ENCODE assay signal across 10 cellular contexts in the genomic region with DNA sequence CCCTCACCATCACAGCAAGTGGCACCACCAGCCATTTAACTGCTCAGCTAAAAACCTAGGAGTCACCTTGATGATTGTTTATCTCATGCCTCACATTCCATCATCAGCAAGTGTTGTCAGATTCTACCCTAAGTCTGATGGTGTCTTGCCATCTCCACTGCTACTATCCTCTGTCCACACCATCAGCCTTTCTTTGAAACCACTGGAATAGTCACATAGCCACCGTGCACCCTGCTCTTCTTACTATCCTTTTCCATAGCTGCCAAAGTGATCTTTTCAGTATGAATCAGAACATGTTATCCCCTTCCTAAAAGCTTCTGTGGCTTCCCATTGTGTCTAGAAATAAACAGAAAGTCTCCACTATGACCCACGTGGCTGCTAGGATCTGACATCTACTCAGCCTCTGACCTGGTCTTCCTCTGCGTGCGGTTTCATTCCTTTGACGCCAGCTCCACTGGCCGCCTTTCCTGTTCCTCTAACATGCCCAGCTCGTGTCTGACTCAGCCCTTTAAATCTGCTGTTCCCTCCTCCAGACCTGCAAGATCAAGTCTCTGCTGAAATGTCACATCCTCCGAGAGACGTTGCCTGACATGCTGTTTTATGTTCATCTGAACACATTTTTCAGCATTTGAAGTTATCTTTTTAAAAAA. TPM values are rescaled to one million over a fixed set of nuclear protein-coding genes. Genes with fewer than 3 reads are reported as not detected.
A peak's percentile ranks its signal among the peaks of the same experiment; 100 is the strongest.
DNase-seq lines count a peak whose midpoint lies in the region; FAIRE-seq and TF ChIP-seq lines count a peak whose summit lies in the region.
"Had no signal": no experiment of that assay in that cellular context is flagged by ENCODE, and none has a peak within 500 bp of the region (broad histone marks: within the 10 kb centered on the region; RNA-seq: fewer than 3 reads in every experiment).

No MANE protein-coding gene starts in this region.

- H3K9me1 ChIP-seq in keratinocyte (ENCODE audit: control insufficient read depth, extremely low read depth, insufficient read depth, low read length), result no peaks in the 10 kb centered on the region

- H3K4me1 ChIP-seq in adrenal gland (replicated peaks in 1 of 2) (no peaks in the 10 kb centered on the region), keratinocyte (ENCODE audit: control insufficient read depth, extremely low read depth, insufficient read depth, low read length) (peaks cover 8% of the 10 kb centered on the region)

- H2AFZ ChIP-seq in keratinocyte (ENCODE audit: control insufficient read depth, low read length), result peak overlapping the region; percentile 10

- peak overlapping the region in 2 of 5 donors; percentile 49 to 75 for H3K27ac ChIP-seq in adrenal gland
- H3K27ac ChIP-seq in keratinocyte (ENCODE audit: control insufficient read depth, insufficient read depth, low read length), result no peak overlapping the region
- H3K27ac ChIP-seq in substantia nigra (ENCODE audit: low read depth, low read length, poor library complexity, severe bottlenecking), result no peak overlapping the region

- no peaks in the 10 kb centered on the region for H3K79me2 ChIP-seq in keratinocyte (ENCODE audit: control insufficient read depth, insufficient read depth, low read length)

- no peak for TF ChIP-seq CTCF in adrenal gland (IDR thresholded peaks at IDR 0.05)
- TF ChIP-seq CTCF in keratinocyte (optimal IDR thresholded peaks at IDR 0.05 in 1 of 3, IDR thresholded peaks at IDR 0.05 in 1 of 3, conservative IDR thresholded peaks at IDR 0.05 in 1 of 3; ENCODE audit: extremely low read depth in 1 of 3, insufficient read depth in 2 of 3, low read length in 3 of 3), result no peak

- dilution Hi-C loops in keratinocyte (cut with MboI; ENCODE audit: extremely low pct_ligation_motif_present, low sequenced_read_pairs), result no loop called here

- no peak overlapping the region for H3K9ac ChIP-seq in keratinocyte (ENCODE audit: control insufficient read depth, extremely low read depth, insufficient read depth, low read length)

- H3K27me3 ChIP-seq in adrenal gland (no peaks in the 10 kb centered on the region), keratinocyte (ENCODE audit: control insufficient read depth, extremely low read depth, insufficient read depth, low read length) (no peaks in the 10 kb centered on the region)

- no peak for TF ChIP-seq POLR2A in adrenal gland (IDR thresholded peaks at IDR 0.05)

- intact Hi-C loops in adrenal gland (cut with DNase I), result loop anchor here in 1 of 2 donors (10.0 kb wide), 1 partner anchor 63 kb away; no protein-coding TSS in a partner anchor

- H3K36me3 ChIP-seq in adrenal gland (replicated peaks in 1 of 2) (no peaks in the 10 kb centered on the region), keratinocyte (ENCODE audit: control insufficient read depth in 2 of 2, extremely low read depth in 1 of 2, insufficient read depth in 2 of 2, low read length in 2 of 2) (no peaks in the 10 kb centered on the region)

- DNase-seq in NOMO-1 (lab: John Stamatoyannopoulos, UW; ENCODE audit: unreplicated experiment in 2 of 2) (peak; percentile 55 to 84), adrenal gland (peak; percentile 48 to 84 (median 69)), keratinocyte (ENCODE audit: low read depth, low spot score) (no peak), substantia nigra (lab: John Stamatoyannopoulos, UW) (peak in 31 of 49 donors; percentile 6 to 73 (median 33)), inferior parietal cortex (ENCODE audit: extremely low spot score) (no peak), NCI-H446 (lab: John Stamatoyannopoulos, UW) (no peak), activated gamma-delta T cell (lab: John Stamatoyannopoulos, UW) (no peak)
- DNase-seq: H7, NCI-H1694, T-helper 9 cell had no signal

- FAIRE-seq in keratinocyte (lab: Jason Lieb, UNC), result peak; percentile 94

- H3K9me3 ChIP-seq in adrenal gland (replicated peaks in 1 of 3) (peaks cover 0 to 4% (median 0%) of the 10 kb centered on the region in 3 donors), keratinocyte (ENCODE audit: control insufficient read depth, low read depth, low read length) (no peaks in the 10 kb centered on the region)

- no peaks in the 10 kb centered on the region for H4K20me1 ChIP-seq in keratinocyte (ENCODE audit: control insufficient read depth, extremely low read depth, insufficient read depth, low read length)

- WGBS in adrenal gland, 4 donors, result 45 to 57% (median 51%) methylated on average over 9 of the region's 9 CpGs

- peak overlapping the region; percentile 36 for H3K4me2 ChIP-seq in keratinocyte (ENCODE audit: control insufficient read depth, extremely low read depth, insufficient read depth, low read depth, low read length)

- H3K4me3 ChIP-seq in adrenal gland, result no peak overlapping the region
- H3K4me3 ChIP-seq in keratinocyte (ENCODE audit: control insufficient read depth in 2 of 3, extremely low read depth in 1 of 3, insufficient read depth in 2 of 3, low read depth in 1 of 3, low read length in 3 of 3), result no peak overlapping the region

RNA-seq across cellular contexts. Expression of a gene that starts 16.5 kb away (rescaled TPM):
- 10 to 100 TPM in 5 of 8 donors, 1 to 10 TPM in 3; 2.7 to 20.5 (median 14.0) TPM for total RNA-seq in adrenal gland
- polyA plus RNA-seq in adrenal gland, result 1 to 10 TPM; 5.2 to 9.5 (median 6.8) TPM
- 1.3 to 1.8 TPM (median 1.6 TPM) in 3 replicates for polyA plus RNA-seq in keratinocyte
- polyA plus RNA-seq in keratinocyte (2011; ENCODE audit: low read depth), result 1.4 TPM
- polyA plus RNA-seq in keratinocyte (2011; cell fraction: cytosol; rRNA removed), result 1.4 and 2.4 TPM in 2 replicates
- polyA plus RNA-seq in keratinocyte (2011; cell fraction: nucleus; rRNA removed), result 1.4 and 1.9 TPM in 2 replicates
- 0.48 and 0.87 TPM in 2 replicates for polyA plus RNA-seq in keratinocyte (2012; ENCODE audit: low replicate concordance)
- 1.7 to 2.2 TPM in 2 of 3 replicates, not detected in the other for polyA minus RNA-seq in keratinocyte
- 4.6 TPM for polyA minus RNA-seq in keratinocyte (2011; cell fraction: cytosol; rRNA and poly(A)+ RNA removed)
- polyA minus RNA-seq in keratinocyte (2011; cell fraction: nucleus; rRNA and poly(A)+ RNA removed), result 0.74 and 3.1 TPM in 2 replicates

RNA-seq across cellular contexts. Expression of a gene that starts 31.8 kb away (rescaled TPM):
- total RNA-seq in adrenal gland, result 10 to 100 TPM in 7 of 8 donors, 1 to 10 TPM in 1; 3.2 to 61.7 (median 34.7) TPM
- 10 to 100 TPM in 2 of 3 donors, 1 to 10 TPM in 1; 8.1 to 15.2 (median 10.3) TPM for polyA plus RNA-seq in adrenal gland
- 2.4 to 9.8 TPM (median 7.8 TPM) in 3 replicates for polyA plus RNA-seq in keratinocyte
- 2.7 TPM for polyA plus RNA-seq in keratinocyte (2011; ENCODE audit: low read depth)
- 2.1 and 3.4 TPM in 2 replicates for polyA plus RNA-seq in keratinocyte (2011; cell fraction: cytosol; rRNA removed)
- 5.1 and 5.6 TPM in 2 replicates for polyA plus RNA-seq in keratinocyte (2011; cell fraction: nucleus; rRNA removed)
- polyA plus RNA-seq in keratinocyte (2012; ENCODE audit: low replicate concordance), result 1.1 and 2.9 TPM in 2 replicates
- 0.72 to 11.0 TPM (median 7.6 TPM) in 3 replicates for polyA minus RNA-seq in keratinocyte
- 4.8 TPM for polyA minus RNA-seq in keratinocyte (2011; cell fraction: cytosol; rRNA and poly(A)+ RNA removed)
- 2.7 and 7.0 TPM in 2 replicates for polyA minus RNA-seq in keratinocyte (2011; cell fraction: nucleus; rRNA and poly(A)+ RNA removed)

Comparison
In these comparisons a context has a peak if more than half of its experiments do, and no peak if none do; other contexts are left out.
1. DNase-seq: peak in NOMO-1 (2 of 2), adrenal gland (7 of 7) and substantia nigra (31 of 49); none in keratinocyte (single experiment), inferior parietal cortex (single experiment), NCI-H446 (0 of 2) and activated gamma-delta T cell (single experiment).